ENCODE assay signal across 3 cellular contexts in genomic region chr1:43139295-43139694, GRCh38. TPM values are rescaled to one million over a fixed set of nuclear protein-coding genes. Genes with fewer than 3 reads are reported as not detected.
"Had no signal": no experiment of that assay in that cellular context is flagged by ENCODE, and none has a peak within 500 bp of the region (broad histone marks: within the 10 kb centered on the region; RNA-seq: fewer than 3 reads in every experiment).

No MANE protein-coding gene starts in this region.

RNA-seq across cellular contexts. Expression of gene CFAP57, which starts 32.8 kb away (rescaled TPM):
- total RNA-seq: esophagus muscularis mucosa, esophagus squamous epithelium, gastroesophageal sphincter had no signal
